18 cellular contexts compared by ENCODE assay signal in genomic region chr2:31221549-31221948, GRCh38. TPM values are rescaled to one million over a fixed set of nuclear protein-coding genes. Genes with fewer than 3 reads are reported as not detected.
"Had no signal": no experiment of that assay in that cellular context is flagged by ENCODE, and none has a peak within 500 bp of the region (broad histone marks: within the 10 kb centered on the region; RNA-seq: fewer than 3 reads in every experiment).

No MANE protein-coding gene starts in this region.

- H3K27ac Mint-ChIP-seq: activated CD4-positive, alpha-beta T cell treated with anti-CD3 and anti-CD28 coated beads, Interleukin-2, amount 10 ng/mL, durations not matched to agents 7 days and 5 days; activated naive CD8-positive, alpha-beta T cell treated with anti-CD3 and anti-CD28 coated beads, Interleukin-2, amount 50 U/mL, for 24 hours; immature natural killer cell; naive thymus-derived CD4-positive, alpha-beta T cell; T-helper 17 cell; WTC11 had no signal

- H3K4me3 Mint-ChIP-seq: activated CD4-positive, alpha-beta T cell treated with anti-CD3 and anti-CD28 coated beads, Interleukin-2, amount 10 ng/mL, durations not matched to agents 7 days and 5 days; activated naive CD8-positive, alpha-beta T cell treated with anti-CD3 and anti-CD28 coated beads, Interleukin-2, amount 50 U/mL, for 24 hours; immature natural killer cell; naive thymus-derived CD4-positive, alpha-beta T cell; T-helper 17 cell; WTC11 had no signal

- H3K9me3 Mint-ChIP-seq: activated CD4-positive, alpha-beta T cell treated with anti-CD3 and anti-CD28 coated beads, Interleukin-2, amount 10 ng/mL, durations not matched to agents 7 days and 5 days; activated naive CD8-positive, alpha-beta T cell treated with anti-CD3 and anti-CD28 coated beads, Interleukin-2, amount 50 U/mL, for 24 hours; immature natural killer cell; naive thymus-derived CD4-positive, alpha-beta T cell; WTC11 had no signal

- H3K36me3 Mint-ChIP-seq: immature natural killer cell, WTC11 had no signal

- ATAC-seq: activated naive CD8-positive, alpha-beta T cell treated with anti-CD3 and anti-CD28 coated beads, Interleukin-2, amount 50 U/mL, for 24 hours; lower lobe of right lung; naive thymus-derived CD4-positive, alpha-beta T cell; T-helper 17 cell; upper lobe of right lung; WTC11 had no signal

- DNase-seq: activated CD4-positive, alpha-beta T cell treated with anti-CD3 and anti-CD28 coated beads, Interleukin-2, amount 10 ng/mL, durations not matched to agents 7 days and 5 days; activated naive CD4-positive, alpha-beta T cell; activated naive CD8-positive, alpha-beta T cell treated with anti-CD3 and anti-CD28 coated beads, Interleukin-2, amount 50 U/mL, for 24 hours; activated T-cell treated with anti-CD3 and anti-CD28 coated beads for 4 hours; aorta; dermis blood vessel endothelial cell; immature natural killer cell; lower lobe of right lung; naive thymus-derived CD4-positive, alpha-beta T cell; posterior cingulate gyrus; retina; stimulated activated CD4-positive, alpha-beta T cell treated with anti-CD3 and anti-CD28 coated beads, Interleukin-4, amount 100 ng/mL, for 1 hour; stomach; T-helper 17 cell; testis; upper lobe of right lung had no signal

- FAIRE-seq: frontal cortex had no signal

RNA-seq across cellular contexts. Expression of gene CAPN14, which starts 4.2 kb away (rescaled TPM):
- total RNA-seq: dermis blood vessel endothelial cell had no signal
- polyA plus RNA-seq: immature natural killer cell had no signal
